ENCODE assay signal across 13 cellular contexts in the genomic region with DNA sequence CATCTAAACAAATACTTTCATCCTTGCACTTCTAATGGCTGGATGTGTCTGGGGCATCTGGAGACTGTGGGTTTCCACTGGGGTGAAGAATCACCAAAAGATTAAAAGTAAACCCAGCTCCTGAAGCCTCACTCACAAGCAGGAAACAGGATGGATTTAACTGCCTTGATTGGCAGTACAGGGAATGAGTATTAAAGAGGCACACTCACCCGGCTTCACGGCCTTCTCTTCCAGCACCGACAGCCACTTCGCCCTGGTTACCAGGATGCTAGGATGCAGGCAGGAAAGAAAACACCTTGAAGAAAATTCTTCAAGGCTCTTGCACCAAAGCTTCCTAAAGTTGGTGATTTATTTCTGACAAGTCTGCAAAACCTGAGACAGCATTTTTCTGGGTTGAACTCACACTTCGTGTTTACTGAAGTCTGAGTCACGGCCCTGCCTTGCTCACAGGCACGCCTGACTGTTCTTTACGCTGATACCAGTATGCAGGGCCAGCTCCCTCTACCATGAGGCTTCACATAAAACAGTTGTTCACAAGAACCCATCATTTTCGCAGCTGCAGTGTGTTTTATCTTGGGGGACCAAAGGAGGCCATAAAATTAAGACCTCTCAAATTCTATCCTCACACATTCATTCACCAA. TPM values are rescaled to one million over a fixed set of nuclear protein-coding genes. Genes with fewer than 3 reads are reported as not detected.
DNase-seq lines count a peak whose midpoint lies in the region; ATAC-seq and TF ChIP-seq lines count a peak whose summit lies in the region.
"Had no signal": no experiment of that assay in that cellular context is flagged by ENCODE, and none has a peak within 500 bp of the region (broad histone marks: within the 10 kb centered on the region; RNA-seq: fewer than 3 reads in every experiment).

No MANE protein-coding gene starts in this region.

- H3K36me3 Mint-ChIP-seq in activated CD4-positive, alpha-beta memory T cell treated with anti-CD3 and anti-CD28 coated beads, Interleukin-2, amount 10 ng/mL, durations not matched to agents 7 days and 5 days (ENCODE audit: low read depth), result no peaks in the 10 kb centered on the region

- H3K27me3 Mint-ChIP-seq in activated CD4-positive, alpha-beta memory T cell treated with anti-CD3 and anti-CD28 coated beads, Interleukin-2, amount 10 ng/mL, durations not matched to agents 7 days and 5 days, result no peaks in the 10 kb centered on the region

- H3K4me1 ChIP-seq in Panc1 (ENCODE audit: control insufficient read depth, insufficient read depth, low read length), result peaks cover 28% of the 10 kb centered on the region
- H3K4me1 ChIP-seq in colonic mucosa, result no peaks in the 10 kb centered on the region

- peak overlapping the region in 1 of 2 experiments; percentile 25; a peak in 3 of 4 replicates for H3K4me3 ChIP-seq in Panc1 (ENCODE audit: low read depth in 2 of 2, low read length in 2 of 2)
- no peak overlapping the region for H3K4me3 ChIP-seq in fibroblast of pulmonary artery (replicated peaks; ENCODE audit: low read depth, low read length)
- H3K4me3 ChIP-seq in colonic mucosa, result no peak overlapping the region

- TF ChIP-seq CTCF in Panc1 (IDR thresholded peaks at IDR 0.05), result no peak
- TF ChIP-seq CTCF in fibroblast of pulmonary artery (IDR thresholded peaks at IDR 0.05; ENCODE audit: low read length, missing control alignments), result no peak
- no peak for TF ChIP-seq CTCF in colonic mucosa (IDR thresholded peaks at IDR 0.05)

- no peaks in the 10 kb centered on the region for H3K4me1 Mint-ChIP-seq in activated CD4-positive, alpha-beta memory T cell treated with anti-CD3 and anti-CD28 coated beads, Interleukin-2, amount 10 ng/mL, durations not matched to agents 7 days and 5 days

- H3K27me3 ChIP-seq in Panc1 (ENCODE audit: control insufficient read depth, insufficient read depth, low read length) (no peaks in the 10 kb centered on the region), colonic mucosa (no peaks in the 10 kb centered on the region)

- H3K9ac ChIP-seq in colonic mucosa (ENCODE audit: low read depth in 2 of 2, low read length in 2 of 2), result no peak overlapping the region

- H3K27ac ChIP-seq in Panc1 (ENCODE audit: low read length), result peak overlapping the region; percentile 77
- H3K27ac ChIP-seq in colonic mucosa, result no peak overlapping the region

- POLR2A ChIA-PET in Panc1 (lab: Charles Lee), result no interaction called here
- POLR2A ChIA-PET in activated CD4-positive, alpha-beta memory T cell treated with anti-CD3 and anti-CD28 coated beads, Interleukin-2, amount 10 ng/mL, durations not matched to agents 7 days and 5 days (lab: Charles Lee), result no interaction called here

- H3K27ac Mint-ChIP-seq in activated CD4-positive, alpha-beta memory T cell treated with anti-CD3 and anti-CD28 coated beads, Interleukin-2, amount 10 ng/mL, durations not matched to agents 7 days and 5 days, result no peak overlapping the region
- H3K27ac Mint-ChIP-seq: T-helper 1 cell treated with Interleukin-12 subunit alpha and Interleukin-12 subunit beta and Interleukin-4 antibody, amounts not matched to agents 30 μg/mL and 1 μg/mL, for 36 hours had no signal

- ATAC-seq in Panc1 (peak; percentile 93), HG03439 (IDR thresholded peaks at IDR 0.05; ENCODE audit: unreplicated experiment) (no peak), HG03280 (IDR thresholded peaks at IDR 0.05; ENCODE audit: unreplicated experiment) (no peak)

- DNase-seq in H4 (ENCODE audit: low spot score) (peak; percentile 97), Panc1 (ENCODE audit: low read depth, low spot score) (peak; percentile 90), fibroblast of pulmonary artery (ENCODE audit: low read depth) (peak; percentile 34), renal cortical epithelial cell (ENCODE audit: low read depth) (peak; percentile 98), colonic mucosa (no peak)
- no peak for DNase-seq in activated CD4-positive, alpha-beta memory T cell treated with anti-CD3 and anti-CD28 coated beads, Interleukin-2, amount 10 ng/mL, durations not matched to agents 7 days and 5 days
- DNase-seq: activated CD8-positive, alpha-beta memory T cell treated with anti-CD3 and anti-CD28 coated beads, Interleukin-2, amount 50 U/mL, for 48 hours; central memory CD4-positive, alpha-beta T cell; hypothalamus; NCI-H446 had no signal

- no TSS peak for BruUV-seq in Panc1 (replicated peaks; lab: Mats Ljungman, UMichigan)

- H3K9me3 Mint-ChIP-seq in activated CD4-positive, alpha-beta memory T cell treated with anti-CD3 and anti-CD28 coated beads, Interleukin-2, amount 10 ng/mL, durations not matched to agents 7 days and 5 days, result peaks cover 11% of the 10 kb centered on the region

- H3K9me3 ChIP-seq in Panc1 (ENCODE audit: control insufficient read depth, insufficient read depth, low read depth, low read length) (no peaks in the 10 kb centered on the region), colonic mucosa (no peaks in the 10 kb centered on the region)

- no peak overlapping the region for H3K4me3 Mint-ChIP-seq in activated CD4-positive, alpha-beta memory T cell treated with anti-CD3 and anti-CD28 coated beads, Interleukin-2, amount 10 ng/mL, durations not matched to agents 7 days and 5 days
- H3K4me3 Mint-ChIP-seq: T-helper 1 cell treated with Interleukin-12 subunit alpha and Interleukin-12 subunit beta and Interleukin-4 antibody, amounts not matched to agents 30 μg/mL and 1 μg/mL, for 36 hours had no signal

- CTCF ChIA-PET in Panc1 (lab: Charles Lee), result interaction anchor here (0.6 to 1.8 kb wide), 2 partner anchors 15 to 56 kb away, joined by 5 to 7 read pairs; partner anchors contain the start of gene ZNF354A
- CTCF ChIA-PET in activated CD4-positive, alpha-beta memory T cell treated with anti-CD3 and anti-CD28 coated beads, Interleukin-2, amount 10 ng/mL, durations not matched to agents 7 days and 5 days (lab: Charles Lee), result interaction anchor here (1.2 kb wide), 1 partner anchor 546 kb away, joined by 3 read pairs; no protein-coding TSS in a partner anchor

- H3K36me3 ChIP-seq in Panc1 (ENCODE audit: control insufficient read depth, insufficient read depth, low read length), result no peaks in the 10 kb centered on the region
- no peaks in the 10 kb centered on the region for H3K36me3 ChIP-seq in colonic mucosa

- in situ Hi-C loops in Panc1 (cut with HindIII; ENCODE audit: low pct_unique_long_range_greater_than_20kb, low sequenced_read_pairs), result no loop called here

- intact Hi-C loops in Panc1 (cut with micrococcal nuclease; ENCODE audit: unreplicated experiment), result no loop called here
- intact Hi-C loops in colonic mucosa (cut with DNase I), result no loop called here

RNA-seq across cellular contexts. Expression of gene ZNF354A, which starts 56.5 kb away (rescaled TPM):
- 13.2 and 14.1 TPM in 2 replicates for total RNA-seq in H4 (2014; rRNA removed; shearing (Covaris generic))
- 31.7 TPM for total RNA-seq in Panc1 (2021; ENCODE audit: unreplicated experiment)
- 12.7 TPM for polyA plus RNA-seq in Panc1 (2012; ENCODE audit: insufficient read length)
- 6.3 and 15.0 TPM in 2 replicates for total RNA-seq in renal cortical epithelial cell
- 1 to 10 TPM; 7.4 to 9.4 TPM for total RNA-seq in activated CD4-positive, alpha-beta memory T cell treated with anti-CD3 and anti-CD28 coated beads, Interleukin-2, amount 10 ng/mL, durations not matched to agents 7 days and 5 days
- total RNA-seq in colonic mucosa, result 1 to 10 TPM; 6.2 to 7.4 TPM

Comparison
In these comparisons a context has a peak if more than half of its experiments do, and no peak if none do; other contexts are left out.
1. DNase-seq: peak in H4 (single experiment), Panc1 (single experiment), fibroblast of pulmonary artery (single experiment) and renal cortical epithelial cell (single experiment); none in activated CD4-positive, alpha-beta memory T cell treated with anti-CD3 and anti-CD28 coated beads, Interleukin-2, amount 10 ng/mL, durations not matched to agents 7 days and 5 days (single experiment) and colonic mucosa (single experiment).